Comparison of ENCODE assay signal across 1 cellular context in genomic region chr1:58869638-58870297, GRCh38.
TF ChIP-seq lines count a peak whose summit lies in the region.

No MANE protein-coding gene starts in this region.

TF ChIP-seq in HEK293, 187 proteins besides CTCF, POLR2A, EP300 and RAD21 (continued from another document):
- TF ChIP-seq PRDM10 (tag by site-specific recombination; IDR thresholded peaks at IDR 0.05), result no peak
- no peak for TF ChIP-seq ZBTB49 (tag by site-specific recombination; IDR thresholded peaks at IDR 0.05; ENCODE audit: low read depth)
- TF ChIP-seq ZNF112 (tag by site-specific recombination; IDR thresholded peaks at IDR 0.05), result no peak
- TF ChIP-seq ZNF549 (tag by site-specific recombination; IDR thresholded peaks at IDR 0.05), result 0 out of 2 replicates have a peak, but pooled peaks have one; percentile 39
- peak; percentile 19; the same call in 1 of the 2 replicates for TF ChIP-seq KLF10 (tag by site-specific recombination; IDR thresholded peaks at IDR 0.05)
- no peak for TF ChIP-seq ZBTB20 (tag by site-specific recombination; IDR thresholded peaks at IDR 0.05)
- TF ChIP-seq WT1 (tag by site-specific recombination; IDR thresholded peaks at IDR 0.05), result no peak
- no peak for TF ChIP-seq ZNF501 (tag by site-specific recombination; IDR thresholded peaks at IDR 0.05)
- TF ChIP-seq ZNF18 (tag by site-specific recombination; IDR thresholded peaks at IDR 0.05), result no peak
- TF ChIP-seq ZNF211 (tag by site-specific recombination; IDR thresholded peaks at IDR 0.05; ENCODE audit: low read depth), result no peak
- TF ChIP-seq ZNF350 (tag by site-specific recombination; IDR thresholded peaks at IDR 0.05), result no peak
- TF ChIP-seq ZFP37 (tag by site-specific recombination; IDR thresholded peaks at IDR 0.05), result no peak
- TF ChIP-seq KLF1 (tag by site-specific recombination; IDR thresholded peaks at IDR 0.05), result no peak
- TF ChIP-seq INSM2 (tag by site-specific recombination; IDR thresholded peaks at IDR 0.05), result no peak
- no peak for TF ChIP-seq ZNF202 (tag by site-specific recombination; IDR thresholded peaks at IDR 0.05; ENCODE audit: borderline replicate concordance)
- no peak for TF ChIP-seq ZNF223 (tag by site-specific recombination; IDR thresholded peaks at IDR 0.05)
- 0 out of 2 replicates have a peak, but pooled peaks have one; percentile 13 for TF ChIP-seq BCL6B (tag by site-specific recombination; IDR thresholded peaks at IDR 0.05)
- no peak for TF ChIP-seq PRDM6 (tag by site-specific recombination; IDR thresholded peaks at IDR 0.05)
- TF ChIP-seq ZNF132 (tag by site-specific recombination; IDR thresholded peaks at IDR 0.05; ENCODE audit: borderline replicate concordance), result no peak
